1 cellular context compared by ENCODE assay signal in the genomic region with DNA sequence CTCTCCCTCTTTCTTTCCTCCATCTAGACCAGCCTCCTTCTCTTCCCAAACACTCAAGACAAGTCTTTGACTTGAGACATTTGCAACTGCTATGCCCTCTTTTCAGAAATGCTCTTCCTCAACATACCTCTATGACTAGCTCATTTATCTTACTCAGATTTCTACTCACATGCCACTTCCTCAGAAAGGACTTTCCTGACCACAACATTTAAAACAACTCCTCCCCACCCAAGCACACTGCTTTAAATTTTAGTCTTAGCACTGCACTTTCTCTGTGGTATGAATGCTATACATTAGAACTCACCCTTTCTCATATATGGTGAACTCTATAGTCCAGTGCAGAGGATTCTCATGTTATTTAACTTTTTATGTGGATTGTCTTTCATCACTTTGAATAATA.
TF ChIP-seq lines count a peak whose summit lies in the region.

No MANE protein-coding gene starts in this region.

TF ChIP-seq in H1, 55 proteins besides CTCF, POLR2A, EP300 and RAD21 (continued from another document):
- TF ChIP-seq, protein P1, sequence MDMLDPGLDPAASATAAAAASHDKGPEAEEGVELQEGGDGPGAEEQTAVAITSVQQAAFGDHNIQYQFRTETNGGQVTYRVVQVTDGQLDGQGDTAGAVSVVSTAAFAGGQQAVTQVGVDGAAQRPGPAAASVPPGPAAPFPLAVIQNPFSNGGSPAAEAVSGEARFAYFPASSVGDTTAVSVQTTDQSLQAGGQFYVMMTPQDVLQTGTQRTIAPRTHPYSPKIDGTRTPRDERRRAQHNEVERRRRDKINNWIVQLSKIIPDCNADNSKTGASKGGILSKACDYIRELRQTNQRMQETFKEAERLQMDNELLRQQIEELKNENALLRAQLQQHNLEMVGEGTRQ (IDR thresholded peaks at IDR 0.05; ENCODE audit: low read length): no peak
- no peak for TF ChIP-seq ZNF274 (IDR thresholded peaks at IDR 0.05; ENCODE audit: borderline replicate concordance, extremely low read depth, low read length)
- TF ChIP-seq NANOG (IDR thresholded peaks at IDR 0.05; ENCODE audit: insufficient read depth, low read depth, low read length, poor library complexity, severe bottlenecking): no peak
- no peak for TF ChIP-seq BCL11A (IDR thresholded peaks at IDR 0.05; ENCODE audit: low read depth in 2 of 2, low read length in 2 of 2)
- no peak for TF ChIP-seq JUN (IDR thresholded peaks at IDR 0.05; ENCODE audit: low read depth, low read length)
- no peak for TF ChIP-seq CTBP2 (IDR thresholded peaks at IDR 0.05; ENCODE audit: borderline replicate concordance, insufficient read depth, insufficient read length, low read length)
- TF ChIP-seq TEAD4 (IDR thresholded peaks at IDR 0.05; ENCODE audit: low read depth, low read length): no peak
- no peak for TF ChIP-seq EZH2 (IDR thresholded peaks at IDR 0.05; ENCODE audit: low read depth, low read length, severe bottlenecking)
- TF ChIP-seq SUZ12 (IDR thresholded peaks at IDR 0.05; ENCODE audit: low read length): no peak
- TF ChIP-seq TAF7 (optimal IDR thresholded peaks at IDR 0.05; ENCODE audit: borderline replicate concordance, low read depth, low read length): no peak
